ENCODE assay signal across 16 cellular contexts in the genomic region with DNA sequence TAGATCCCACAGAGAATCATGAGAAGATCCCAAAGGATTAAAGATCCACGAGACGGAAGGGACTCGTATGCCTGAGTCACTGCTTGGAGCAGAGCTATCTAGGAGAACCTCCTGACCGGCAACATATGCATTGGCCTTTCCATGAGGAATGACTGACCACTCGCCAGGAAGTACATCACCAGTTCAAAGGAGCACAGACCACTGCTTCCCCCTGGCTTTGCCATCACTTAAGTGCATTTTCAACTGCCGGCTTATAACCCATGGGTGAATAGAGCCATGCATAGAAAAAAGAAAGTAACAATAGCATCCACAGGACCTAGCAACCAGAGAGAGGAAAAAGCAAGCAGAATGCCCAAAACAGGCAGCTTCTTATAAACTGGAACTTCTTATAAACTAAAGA.
"Had no signal": no experiment of that assay in that cellular context is flagged by ENCODE, and none has a peak within 500 bp of the region (broad histone marks: within the 10 kb centered on the region; RNA-seq: fewer than 3 reads in every experiment).

No MANE protein-coding gene starts in this region.

- H3K4me3 ChIP-seq: body of pancreas, lung, right atrium auricular region, tibial nerve, vagina had no signal

- ATAC-seq: body of pancreas; left colon; stimulated activated effector memory CD8-positive, alpha-beta T cell treated with anti-CD3 and anti-CD28 coated beads, Interleukin-12 subunit alpha, Interleukin-12 subunit beta, amount 100 ng/mL, for 72 hours had no signal

- H3K27ac ChIP-seq: body of pancreas, neutrophil, right atrium auricular region, vagina, WERI-Rb-1 had no signal

- FAIRE-seq: small intestine had no signal

- DNase-seq: activated CD4-positive, alpha-beta T cell treated with anti-CD3 and anti-CD28 coated beads, Interleukin-2, amount 10 ng/mL, durations not matched to agents 7 days and 5 days; activated naive CD4-positive, alpha-beta T cell treated with anti-CD3 and anti-CD28 coated beads, Interleukin-2, amount 10 ng/mL, durations not matched to agents 7 days and 5 days; activated T-cell treated with anti-CD3 and anti-CD28 coated beads for 4 hours; body of pancreas; erythroblast; left colon; naive B cell; posterior cingulate gyrus; small intestine; WERI-Rb-1 had no signal

- H3K36me3 ChIP-seq: neutrophil, right atrium auricular region, tibial nerve, vagina, WERI-Rb-1 had no signal

- H3K9me3 ChIP-seq: body of pancreas, neutrophil, right atrium auricular region, tibial nerve, vagina had no signal

- H3K4me1 ChIP-seq: body of pancreas, vagina had no signal

- H3K27me3 ChIP-seq: body of pancreas, neutrophil, right atrium auricular region, tibial nerve, vagina had no signal
